ENCODE assay signal across 8 cellular contexts in genomic region chr4:71255966-71256365, GRCh38.
"Had no signal": no experiment of that assay in that cellular context is flagged by ENCODE, and none has a peak within 500 bp of the region (broad histone marks: within the 10 kb centered on the region; RNA-seq: fewer than 3 reads in every experiment).

No MANE protein-coding gene starts in this region.

- H3K36me3 ChIP-seq: HAP-1 had no signal

- H3K4me3 ChIP-seq: GM23248, HAP-1 had no signal

- H3K4me1 ChIP-seq: HAP-1 had no signal

- H3K27ac ChIP-seq: GM23248, HL-60 had no signal

- ATAC-seq: HCT116, HepG2 had no signal

- DNase-seq: GM23248, GOT3, H7, HFFc6 had no signal

- H3K9me3 ChIP-seq: HAP-1 had no signal
